ENCODE assay signal across 19 cellular contexts in genomic region chr11:28043930-28044709, GRCh38.
DNase-seq lines count a peak whose midpoint lies in the region; ATAC-seq, FAIRE-seq and TF ChIP-seq lines count a peak whose summit lies in the region.
"Had no signal": no experiment of that assay in that cellular context is flagged by ENCODE, and none has a peak within 500 bp of the region (broad histone marks: within the 10 kb centered on the region; RNA-seq: fewer than 3 reads in every experiment).

No MANE protein-coding gene starts in this region.

- H3K36me3 ChIP-seq in GM23338 (ENCODE audit: insufficient read depth) = no peaks in the 10 kb centered on the region

- no peak overlapping the region for H3K4me3 Mint-ChIP-seq in GM23338
- H3K4me3 Mint-ChIP-seq: CD14-positive monocyte; CD8-positive, alpha-beta T cell had no signal

- H3K4me2 ChIP-seq in GM23338 = no peak overlapping the region

- H3F3A ChIP-seq in GM23338 (replicated peaks; ENCODE audit: low read depth) = no peaks in the 10 kb centered on the region

- H3K4me1 Mint-ChIP-seq in GM23338 = no peaks in the 10 kb centered on the region
- H3K4me1 Mint-ChIP-seq: CD14-positive monocyte had no signal

- H2AFZ ChIP-seq in GM23338 = no peak overlapping the region

- H3K27ac Mint-ChIP-seq in GM23338 = no peak overlapping the region
- H3K27ac Mint-ChIP-seq: CD14-positive monocyte; CD8-positive, alpha-beta T cell had no signal

- no peaks in the 10 kb centered on the region for H3K27me3 ChIP-seq in GM23338 (ENCODE audit: insufficient read depth)

- no peaks in the 10 kb centered on the region for H3K79me2 ChIP-seq in GM23338 (replicated peaks; ENCODE audit: insufficient read depth)

- FAIRE-seq in HTR-8/SVneo (lab: Jason Lieb, UNC) = no peak
- FAIRE-seq: D721Med, GM12892, H1, HepG2, K562 had no signal

- no peaks in the 10 kb centered on the region for H3K36me3 Mint-ChIP-seq in GM23338 (ENCODE audit: low read depth)
- H3K36me3 Mint-ChIP-seq: CD8-positive, alpha-beta T cell had no signal

- no peak for TF ChIP-seq CTCF in GM23338 (conservative IDR thresholded peaks at IDR 0.05; ENCODE audit: low read depth in 2 of 2)
- no peak for TF ChIP-seq CTCF in VCaP (conservative IDR thresholded peaks at IDR 0.05)

- H3K4me1 ChIP-seq in GM23338 (ENCODE audit: insufficient read depth) = 0 out of 2 replicates have a peak, but pooled peaks cover 7% of the 10 kb centered on the region

- no peaks in the 10 kb centered on the region for H3K9me2 ChIP-seq in GM23338 (ENCODE audit: insufficient read depth)

- peak; percentile 1 for DNase-seq in GM23338 (ENCODE audit: low spot score)
- peak; percentile 7 for DNase-seq in foreskin melanocyte
- no peak for DNase-seq in activated CD4-positive, alpha-beta T cell treated with anti-CD3 and anti-CD28 coated beads for 1 hour
- DNase-seq in HuH-7.5 (ENCODE audit: low spot score) = no peak
- no peak for DNase-seq in HTR-8/SVneo (ENCODE audit: insufficient read length, low spot score)
- no peak for DNase-seq in dedifferentiated amniotic fluid mesenchymal stem cell (ENCODE audit: extremely low spot score)
- DNase-seq: CD8-positive, alpha-beta T cell; COR-L47; DMS153; DMS79 treated with DMSO at 0.1 percent for 48 hours; GDM1; HCEC 1CT had no signal

- no peak overlapping the region for H3K4me3 ChIP-seq in GM23338
- H3K4me3 ChIP-seq: K562 had no signal

- peaks cover 6% of the 10 kb centered on the region; the same call in 1 of the 2 replicates for H4K20me1 ChIP-seq in GM23338 (replicated peaks; ENCODE audit: insufficient read depth)

- H3K27ac ChIP-seq in GM23338 (ENCODE audit: low read depth) = no peak overlapping the region
- peak overlapping the region; percentile 33 for H3K27ac ChIP-seq in VCaP

- no peak for ATAC-seq in GM23338
- ATAC-seq: CD8-positive, alpha-beta T cell; HepG2; K562 had no signal

- H3K9me3 Mint-ChIP-seq in GM23338 = no peaks in the 10 kb centered on the region
- H3K9me3 Mint-ChIP-seq: CD8-positive, alpha-beta T cell had no signal

- no peaks in the 10 kb centered on the region for H3K27me3 Mint-ChIP-seq in GM23338 (ENCODE audit: insufficient read depth, low read depth, poor library complexity)

TF ChIP-seq in GM23338, 12 proteins besides CTCF, POLR2A, EP300 and RAD21:
- TF ChIP-seq CREB1 (CRISPR knock-in tag; IDR thresholded peaks at IDR 0.05; ENCODE audit: low read depth) (no peak), ZNF331 (CRISPR knock-in tag; IDR thresholded peaks at IDR 0.05; ENCODE audit: low read depth) (no peak), EZH2phosphoT487 (IDR thresholded peaks at IDR 0.05; ENCODE audit: unreplicated experiment) (no peak), REST (IDR thresholded peaks at IDR 0.05; ENCODE audit: unreplicated experiment) (no peak), ZNF114 (CRISPR knock-in tag; IDR thresholded peaks at IDR 0.05) (no peak), JUNB (IDR thresholded peaks at IDR 0.05; ENCODE audit: unreplicated experiment) (no peak), STAT1 (IDR thresholded peaks at IDR 0.05; ENCODE audit: unreplicated experiment) (no peak), ZNF462 (CRISPR knock-in tag; IDR thresholded peaks at IDR 0.05) (no peak), POLR2AphosphoS5 (IDR thresholded peaks at IDR 0.05; ENCODE audit: low read depth) (no peak)
- TF ChIP-seq, protein P1, sequence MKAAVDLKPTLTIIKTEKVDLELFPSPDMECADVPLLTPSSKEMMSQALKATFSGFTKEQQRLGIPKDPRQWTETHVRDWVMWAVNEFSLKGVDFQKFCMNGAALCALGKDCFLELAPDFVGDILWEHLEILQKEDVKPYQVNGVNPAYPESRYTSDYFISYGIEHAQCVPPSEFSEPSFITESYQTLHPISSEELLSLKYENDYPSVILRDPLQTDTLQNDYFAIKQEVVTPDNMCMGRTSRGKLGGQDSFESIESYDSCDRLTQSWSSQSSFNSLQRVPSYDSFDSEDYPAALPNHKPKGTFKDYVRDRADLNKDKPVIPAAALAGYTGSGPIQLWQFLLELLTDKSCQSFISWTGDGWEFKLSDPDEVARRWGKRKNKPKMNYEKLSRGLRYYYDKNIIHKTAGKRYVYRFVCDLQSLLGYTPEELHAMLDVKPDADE (IDR thresholded peaks at IDR 0.05) = no peak
TF ChIP-seq in GM23338: peak in this region for 0.

Comparison
In these comparisons a context has a peak if more than half of its experiments do, and no peak if none do; other contexts are left out.
1. DNase-seq: peak in GM23338 (single experiment) and foreskin melanocyte (single experiment); none in activated CD4-positive, alpha-beta T cell treated with anti-CD3 and anti-CD28 coated beads for 1 hour (single experiment), HuH-7.5 (single experiment), HTR-8/SVneo (single experiment) and dedifferentiated amniotic fluid mesenchymal stem cell (single experiment).